In genomic region chr2:55025627-55026026, GRCh38 we compare ENCODE assay signal across 12 cellular contexts. TPM values are rescaled to one million over a fixed set of nuclear protein-coding genes. Genes with fewer than 3 reads are reported as not detected.
DNase-seq lines count a peak whose midpoint lies in the region; ATAC-seq and TF ChIP-seq lines count a peak whose summit lies in the region.
"Had no signal": no experiment of that assay in that cellular context is flagged by ENCODE, and none has a peak within 500 bp of the region (broad histone marks: within the 10 kb centered on the region; RNA-seq: fewer than 3 reads in every experiment).

No MANE protein-coding gene starts in this region.

- peak overlapping the region; percentile 9 for H3K27ac Mint-ChIP-seq in osteocyte (ENCODE audit: unreplicated experiment)

- ATAC-seq in GM18909 (IDR thresholded peaks at IDR 0.05; ENCODE audit: poor library complexity, unreplicated experiment), result peak; percentile 25
- peak; percentile 32 for ATAC-seq in GM21737 (IDR thresholded peaks at IDR 0.05; ENCODE audit: unreplicated experiment)
- peak; percentile 39 for ATAC-seq in HG03432 (IDR thresholded peaks at IDR 0.05; ENCODE audit: unreplicated experiment)

- peaks cover 3% of the 10 kb centered on the region for H3K36me3 Mint-ChIP-seq in osteocyte (ENCODE audit: unreplicated experiment)

- H3K9me3 Mint-ChIP-seq in osteocyte (ENCODE audit: unreplicated experiment), result no peaks in the 10 kb centered on the region

- DNase-seq in osteocyte (ENCODE audit: extremely low spot score, unreplicated experiment) (no peak), amygdala (lab: John Stamatoyannopoulos, UW) (no peak), NCI-H446 (lab: John Stamatoyannopoulos, UW) (no peak), epidermal melanocyte (ENCODE audit: insufficient read length, low spot score) (no peak)
- DNase-seq: anterior cingulate cortex, Caco-2, NCI-H2171, Peyer's patch, substantia nigra had no signal

- peaks cover 22% of the 10 kb centered on the region for H3K4me1 Mint-ChIP-seq in osteocyte (ENCODE audit: unreplicated experiment)

- no peak for TF ChIP-seq CTCF in osteocyte (IDR thresholded peaks at IDR 0.05)

- H3K4me3 Mint-ChIP-seq in osteocyte (ENCODE audit: unreplicated experiment), result no peak overlapping the region

- no peaks in the 10 kb centered on the region for H3K27me3 Mint-ChIP-seq in osteocyte (ENCODE audit: unreplicated experiment)

RNA-seq across cellular contexts. Expression of gene RTN4, which starts 24.6 kb away (rescaled TPM):
- 532 and 603 TPM in 2 replicates for total RNA-seq in osteocyte
